ENCODE assay signal across 24 cellular contexts in genomic region chr17:82936768-82937171, GRCh38.
DNase-seq lines count a peak whose midpoint lies in the region; ATAC-seq and TF ChIP-seq lines count a peak whose summit lies in the region.
"Had no signal": no experiment of that assay in that cellular context is flagged by ENCODE, and none has a peak within 500 bp of the region (broad histone marks: within the 10 kb centered on the region; RNA-seq: fewer than 3 reads in every experiment).

No MANE protein-coding gene starts in this region.

- H3K36me3 Mint-ChIP-seq in endodermal cell (ENCODE audit: low read depth): peaks cover 63% of the 10 kb centered on the region

- H3K4me1 ChIP-seq in endodermal cell (ENCODE audit: control insufficient read depth, insufficient read depth, low read length) (no peaks in the 10 kb centered on the region), trophoblast cell (ENCODE audit: control insufficient read depth in 1 of 2, insufficient read depth in 2 of 2, low read length in 2 of 2) (no peaks in the 10 kb centered on the region), upper lobe of right lung (no peaks in the 10 kb centered on the region)
- H3K4me1 ChIP-seq: thyroid gland had no signal

- H2BK12ac ChIP-seq in trophoblast cell (ENCODE audit: low read length): no peak overlapping the region

- H3K4me3 ChIP-seq in endodermal cell (ENCODE audit: low read length) (no peak overlapping the region), trophoblast cell (ENCODE audit: low read depth, low read length) (no peak overlapping the region), upper lobe of right lung (no peak overlapping the region)
- H3K4me3 ChIP-seq: dorsolateral prefrontal cortex, neural progenitor cell, thyroid gland had no signal

- TF ChIP-seq CTCF in endodermal cell (conservative IDR thresholded peaks at IDR 0.05) (no peak), upper lobe of right lung (IDR thresholded peaks at IDR 0.05) (no peak)

- ATAC-seq in upper lobe of right lung: no peak
- ATAC-seq: activated CD4-positive, CD25-positive, alpha-beta regulatory T cell treated with anti-CD3 and anti-CD28 coated beads, Interleukin-2, amount 50 U/mL, for 24 hours; HCT116 had no signal

- H2BK5ac ChIP-seq in trophoblast cell (ENCODE audit: low read depth, low read length, poor library complexity): no peak overlapping the region

- no peak overlapping the region for H4K8ac ChIP-seq in trophoblast cell (ENCODE audit: low read depth, low read length)

- no peaks in the 10 kb centered on the region for H3K79me2 ChIP-seq in trophoblast cell (ENCODE audit: control insufficient read depth, insufficient read depth, low read length, poor library complexity)

- H3K4ac ChIP-seq in trophoblast cell (ENCODE audit: low read depth, low read length): no peak overlapping the region

- H3K27me3 Mint-ChIP-seq in endodermal cell (ENCODE audit: insufficient read depth): no peaks in the 10 kb centered on the region
- H3K27me3 Mint-ChIP-seq: activated CD4-positive, alpha-beta memory T cell treated with anti-CD3 and anti-CD28 coated beads, Interleukin-2, amount 10 ng/mL, durations not matched to agents 7 days and 5 days; stimulated activated naive CD8-positive, alpha-beta T cell treated with anti-CD3 and anti-CD28 coated beads, Interleukin-15, Interleukin-2, amounts not matched to agents 100 ng/mL and 50 ng/mL, for 24 hours had no signal

- H4K91ac ChIP-seq in trophoblast cell (ENCODE audit: low read depth, low read length): no peak overlapping the region

- no peak overlapping the region for H3K23ac ChIP-seq in trophoblast cell (ENCODE audit: low read length)

- H2AFZ ChIP-seq in trophoblast cell (ENCODE audit: insufficient read depth, low read length, poor library complexity): no peak overlapping the region
- H2AFZ ChIP-seq: neural progenitor cell had no signal

- H2BK120ac ChIP-seq in trophoblast cell (ENCODE audit: insufficient read depth, low read length, poor library complexity): no peak overlapping the region

- H3K9me3 ChIP-seq in endodermal cell (ENCODE audit: control insufficient read depth, low read length): no peaks in the 10 kb centered on the region
- H3K9me3 ChIP-seq in trophoblast cell (ENCODE audit: insufficient read depth, low read depth, low read length): peaks cover 4% of the 10 kb centered on the region
- no peaks in the 10 kb centered on the region for H3K9me3 ChIP-seq in upper lobe of right lung
- H3K9me3 ChIP-seq: thyroid gland had no signal

- no peaks in the 10 kb centered on the region for H3K4me1 Mint-ChIP-seq in endodermal cell
- H3K4me1 Mint-ChIP-seq: activated CD4-positive, alpha-beta memory T cell treated with anti-CD3 and anti-CD28 coated beads, Interleukin-2, amount 10 ng/mL, durations not matched to agents 7 days and 5 days; CD14-positive monocyte had no signal

- H3K36me3 ChIP-seq in endodermal cell (ENCODE audit: control insufficient read depth, insufficient read depth, low read length) (peaks cover 41% of the 10 kb centered on the region), trophoblast cell (ENCODE audit: control insufficient read depth in 1 of 2, insufficient read depth in 2 of 2, low read length in 2 of 2) (peaks cover 36 to 47% of the 10 kb centered on the region in 2 experiments), upper lobe of right lung (peaks cover 61% of the 10 kb centered on the region)
- H3K36me3 ChIP-seq: neural progenitor cell had no signal

- H3K27ac ChIP-seq in endodermal cell (ENCODE audit: low read depth, low read length): no peak overlapping the region
- H3K27ac ChIP-seq in trophoblast cell (ENCODE audit: low read depth, low read length): no peak overlapping the region
- no peak overlapping the region for H3K27ac ChIP-seq in upper lobe of right lung
- H3K27ac ChIP-seq: dorsolateral prefrontal cortex, neural progenitor cell, thyroid gland had no signal

- H4K12ac ChIP-seq in trophoblast cell (ENCODE audit: low read depth, low read length): no peak overlapping the region

- H3K4me3 Mint-ChIP-seq in endodermal cell: no peak overlapping the region
- H3K4me3 Mint-ChIP-seq: activated CD4-positive, alpha-beta memory T cell treated with anti-CD3 and anti-CD28 coated beads, Interleukin-2, amount 10 ng/mL, durations not matched to agents 7 days and 5 days; CD14-positive monocyte; neural progenitor cell; stimulated activated naive CD8-positive, alpha-beta T cell treated with anti-CD3 and anti-CD28 coated beads, Interleukin-15, Interleukin-2, amounts not matched to agents 100 ng/mL and 50 ng/mL, for 24 hours had no signal

- H2AK5ac ChIP-seq in trophoblast cell (ENCODE audit: low read length): no peak overlapping the region

- no peak overlapping the region for H3K4me2 ChIP-seq in trophoblast cell (ENCODE audit: low read length)
- H3K4me2 ChIP-seq: neural progenitor cell had no signal

- H3K79me1 ChIP-seq in trophoblast cell (ENCODE audit: low read length): no peaks in the 10 kb centered on the region

- no peak overlapping the region for H3K14ac ChIP-seq in trophoblast cell (ENCODE audit: low read length)

- H3K27ac Mint-ChIP-seq in endodermal cell: peak overlapping the region; percentile 64
- H3K27ac Mint-ChIP-seq: activated CD4-positive, alpha-beta memory T cell treated with anti-CD3 and anti-CD28 coated beads, Interleukin-2, amount 10 ng/mL, durations not matched to agents 7 days and 5 days; stimulated activated naive CD8-positive, alpha-beta T cell treated with anti-CD3 and anti-CD28 coated beads, Interleukin-15, Interleukin-2, amounts not matched to agents 100 ng/mL and 50 ng/mL, for 24 hours had no signal

- H3K9me3 Mint-ChIP-seq in endodermal cell: no peaks in the 10 kb centered on the region
- H3K9me3 Mint-ChIP-seq: activated CD4-positive, alpha-beta memory T cell treated with anti-CD3 and anti-CD28 coated beads, Interleukin-2, amount 10 ng/mL, durations not matched to agents 7 days and 5 days; CD14-positive monocyte; neural progenitor cell; stimulated activated naive CD8-positive, alpha-beta T cell treated with anti-CD3 and anti-CD28 coated beads, Interleukin-15, Interleukin-2, amounts not matched to agents 100 ng/mL and 50 ng/mL, for 24 hours had no signal

- no peak overlapping the region for H3K9ac ChIP-seq in endodermal cell (ENCODE audit: extremely low read depth, low read length, poor library complexity, severe bottlenecking)
- no peak overlapping the region for H3K9ac ChIP-seq in trophoblast cell (ENCODE audit: low read length)
- H3K9ac ChIP-seq: neural progenitor cell had no signal

- H3K27me3 ChIP-seq in endodermal cell (ENCODE audit: control insufficient read depth, insufficient read depth, low read length, poor library complexity, severe bottlenecking) (no peaks in the 10 kb centered on the region), trophoblast cell (ENCODE audit: insufficient read depth, low read length) (no peaks in the 10 kb centered on the region), upper lobe of right lung (no peaks in the 10 kb centered on the region)
- H3K27me3 ChIP-seq: dorsolateral prefrontal cortex, neural progenitor cell, thyroid gland had no signal

- intact Hi-C loops in upper lobe of right lung (cut with DNase I): no loop called here

- DNase-seq in stimulated activated CD4-positive, alpha-beta T cell treated with anti-CD3 and anti-CD28 coated beads, Interleukin-1b, Interleukin-23, amount 100 ng/mL, for 48 hours: peak; percentile 0
- no peak for DNase-seq in stimulated activated CD4-positive, alpha-beta T cell treated with anti-CD3 and anti-CD28 coated beads, Interleukin-4, amount 100 ng/mL, for 1 hour
- no peak for DNase-seq in endodermal cell
- DNase-seq in trophoblast cell: no peak
- peak; percentile 64 for DNase-seq in upper lobe of right lung
- DNase-seq in NCI-H1092 treated with DMSO at 0.1 percent for 48 hours (lab: John Stamatoyannopoulos, UW): no peak
- DNase-seq in NCI-H510A (lab: John Stamatoyannopoulos, UW): no peak
- no peak for DNase-seq in NCI-H345 treated with DMSO at 0.1 percent for 48 hours (lab: John Stamatoyannopoulos, UW; ENCODE audit: unreplicated experiment)
- DNase-seq: activated CD4-positive, alpha-beta memory T cell treated with anti-CD3 and anti-CD28 coated beads, Interleukin-2, amount 10 ng/mL, durations not matched to agents 7 days and 5 days; activated naive CD4-positive, alpha-beta T cell treated with Interleukin-2 at 50 U/mL for 16 hours; activated T-cell treated with anti-CD3 and anti-CD28 coated beads for 4 hours; central memory CD4-positive, alpha-beta T cell; EL; NCI-H1417 treated with DMSO at 0.1 percent for 48 hours; NCI-H2081 treated with DMSO at 0.1 percent for 48 hours; NCI-H446 treated with DMSO at 0.1 percent for 48 hours; stimulated activated CD4-positive, alpha-beta T cell treated with anti-CD3 and anti-CD28 coated beads, Interleukin-12 subunit alpha, Interleukin-12 subunit beta, amount 100 ng/mL, for 4 hours had no signal

- 88 to 92% methylated on average over 3 to 10 of the region's 10 CpGs for WGBS in endodermal cell (ENCODE audit: insufficient coverage in 1 of 2, insufficient read length in 1 of 2), 2 experiments
- no CpG with 5 or more reads among the region's 10 CpGs for WGBS in trophoblast cell (ENCODE audit: extremely low coverage, insufficient coverage, insufficient read length)

- H3K18ac ChIP-seq in trophoblast cell (ENCODE audit: low read length): peak overlapping the region; percentile 20

Comparison
In these comparisons a context has a peak if more than half of its experiments do, and no peak if none do; other contexts are left out.
1. DNase-seq: peak in stimulated activated CD4-positive, alpha-beta T cell treated with anti-CD3 and anti-CD28 coated beads, Interleukin-1b, Interleukin-23, amount 100 ng/mL, for 48 hours (single experiment) and upper lobe of right lung (single experiment); none in stimulated activated CD4-positive, alpha-beta T cell treated with anti-CD3 and anti-CD28 coated beads, Interleukin-4, amount 100 ng/mL, for 1 hour (single experiment), endodermal cell (single experiment), trophoblast cell (0 of 2), NCI-H1092 treated with DMSO at 0.1 percent for 48 hours (single experiment), NCI-H510A (single experiment) and NCI-H345 treated with DMSO at 0.1 percent for 48 hours (single experiment).